ENCODE assay signal across 36 cellular contexts in genomic region chr17:76801706-76802105, GRCh38.
"Had no signal": no experiment of that assay in that cellular context is flagged by ENCODE, and none has a peak within 500 bp of the region (broad histone marks: within the 10 kb centered on the region; RNA-seq: fewer than 3 reads in every experiment).

No MANE protein-coding gene starts in this region.

- H3K27ac Mint-ChIP-seq: activated B cell treated with CpG ODN at 0.5 μM for 24 hours; activated CD4-positive, alpha-beta memory T cell treated with anti-CD3 and anti-CD28 coated beads, Interleukin-2, amount 10 ng/mL, durations not matched to agents 7 days and 5 days; activated CD4-positive, alpha-beta T cell treated with anti-CD3 and anti-CD28 coated beads for 36 hours; activated CD4-positive, alpha-beta T cell treated with anti-CD3 and anti-CD28 coated beads, Interleukin-2, amount 10 ng/mL, durations not matched to agents 7 days and 5 days; activated CD8-positive, alpha-beta memory T cell treated with anti-CD3 and anti-CD28 coated beads, Interleukin-2, amount 10 ng/mL, durations not matched to agents 7 days and 5 days; activated CD8-positive, alpha-beta T cell treated with anti-CD3 and anti-CD28 coated beads, Interleukin-2, amount 10 ng/mL, durations not matched to agents 7 days and 5 days; activated naive CD4-positive, alpha-beta T cell treated with anti-CD3 and anti-CD28 coated beads for 36 hours; activated naive CD4-positive, alpha-beta T cell treated with anti-CD3 and anti-CD28 coated beads, Interleukin-2, amount 50 U/mL, for 72 hours; activated naive CD8-positive, alpha-beta T cell treated with anti-CD3 and anti-CD28 coated beads for 36 hours; activated T-cell treated with anti-CD3 and anti-CD28 coated beads, Interleukin-2, amount 50 U/mL, for 24 hours; activated T-helper 1 cell treated with anti-CD3 and anti-CD28 coated beads, Interleukin-12 subunit alpha, Interleukin-12 subunit beta, Interleukin-2, Interleukin-4 antibody, amounts not matched to agents 30 ng/mL and 10 ng/mL and 1 ng/mL, durations not matched to agents 14 hours and 24 hours and 36 hours; activated T-helper 17 cell treated with anti-CD3 and anti-CD28 coated beads, Interleukin-2, amount 50 U/mL, for 72 hours; brain; T-helper 1 cell treated with Interleukin-12 subunit alpha and Interleukin-12 subunit beta and Interleukin-4 antibody, amounts not matched to agents 30 μg/mL and 1 μg/mL, for 36 hours; T-helper 2 cell treated with Interferon-gamma antibody and Interleukin-4, amounts not matched to agents 5 μg/mL and 100 μg/mL, for 36 hours had no signal

- H3K27me3 ChIP-seq: ascending aorta, cardiac muscle cell had no signal

- H3K4me1 ChIP-seq: ascending aorta had no signal

- H3K9me3 Mint-ChIP-seq: activated B cell treated with CpG ODN at 0.5 μM for 24 hours; activated CD4-positive, alpha-beta T cell treated with anti-CD3 and anti-CD28 coated beads, Interleukin-2, amount 10 ng/mL, durations not matched to agents 7 days and 5 days; activated naive CD4-positive, alpha-beta T cell treated with anti-CD3 and anti-CD28 coated beads for 36 hours; activated naive CD4-positive, alpha-beta T cell treated with anti-CD3 and anti-CD28 coated beads, Interleukin-2, amount 50 U/mL, for 72 hours; activated naive CD8-positive, alpha-beta T cell treated with anti-CD3 and anti-CD28 coated beads for 36 hours; activated T-cell treated with anti-CD3 and anti-CD28 coated beads, Interleukin-2, amount 50 U/mL, for 24 hours; activated T-helper 1 cell treated with anti-CD3 and anti-CD28 coated beads, Interleukin-12 subunit alpha, Interleukin-12 subunit beta, Interleukin-2, Interleukin-4 antibody, amounts not matched to agents 30 ng/mL and 10 ng/mL and 1 ng/mL, durations not matched to agents 14 hours and 24 hours and 36 hours; activated T-helper 17 cell treated with anti-CD3 and anti-CD28 coated beads, Interleukin-2, amount 50 U/mL, for 72 hours; central memory CD8-positive, alpha-beta T cell; T-helper 1 cell treated with Interleukin-12 subunit alpha and Interleukin-12 subunit beta and Interleukin-4 antibody, amounts not matched to agents 30 μg/mL and 1 μg/mL, for 36 hours; T-helper 2 cell treated with Interferon-gamma antibody and Interleukin-4, amounts not matched to agents 5 μg/mL and 100 μg/mL, for 36 hours had no signal

- H3K27me3 Mint-ChIP-seq: activated B cell treated with CpG ODN at 0.5 μM for 24 hours; activated CD4-positive, alpha-beta memory T cell treated with anti-CD3 and anti-CD28 coated beads, Interleukin-2, amount 10 ng/mL, durations not matched to agents 7 days and 5 days; activated CD4-positive, alpha-beta T cell treated with anti-CD3 and anti-CD28 coated beads for 36 hours; activated CD4-positive, alpha-beta T cell treated with anti-CD3 and anti-CD28 coated beads, Interleukin-2, amount 10 ng/mL, durations not matched to agents 7 days and 5 days; activated CD8-positive, alpha-beta memory T cell treated with anti-CD3 and anti-CD28 coated beads, Interleukin-2, amount 10 ng/mL, durations not matched to agents 7 days and 5 days; activated naive CD8-positive, alpha-beta T cell treated with anti-CD3 and anti-CD28 coated beads for 36 hours; activated T-cell treated with anti-CD3 and anti-CD28 coated beads, Interleukin-2, amount 50 U/mL, for 24 hours; activated T-helper 17 cell treated with anti-CD3 and anti-CD28 coated beads, Interleukin-2, amount 50 U/mL, for 72 hours; central memory CD8-positive, alpha-beta T cell had no signal

- H3K9me3 ChIP-seq: ascending aorta had no signal

- H3K36me3 ChIP-seq: ascending aorta, cardiac muscle cell had no signal

- H3K4me3 Mint-ChIP-seq: activated B cell treated with CpG ODN at 0.5 μM for 24 hours; activated CD4-positive, alpha-beta memory T cell treated with anti-CD3 and anti-CD28 coated beads, Interleukin-2, amount 10 ng/mL, durations not matched to agents 7 days and 5 days; activated CD4-positive, alpha-beta T cell treated with anti-CD3 and anti-CD28 coated beads for 36 hours; activated CD4-positive, alpha-beta T cell treated with anti-CD3 and anti-CD28 coated beads, Interleukin-2, amount 10 ng/mL, durations not matched to agents 7 days and 5 days; activated CD8-positive, alpha-beta memory T cell treated with anti-CD3 and anti-CD28 coated beads, Interleukin-2, amount 10 ng/mL, durations not matched to agents 7 days and 5 days; activated CD8-positive, alpha-beta T cell treated with anti-CD3 and anti-CD28 coated beads, Interleukin-2, amount 10 ng/mL, durations not matched to agents 7 days and 5 days; activated naive CD4-positive, alpha-beta T cell treated with anti-CD3 and anti-CD28 coated beads for 36 hours; activated naive CD8-positive, alpha-beta T cell treated with anti-CD3 and anti-CD28 coated beads for 36 hours; activated T-cell treated with anti-CD3 and anti-CD28 coated beads, Interleukin-2, amount 50 U/mL, for 24 hours; activated T-helper 1 cell treated with anti-CD3 and anti-CD28 coated beads, Interleukin-12 subunit alpha, Interleukin-12 subunit beta, Interleukin-2, Interleukin-4 antibody, amounts not matched to agents 30 ng/mL and 10 ng/mL and 1 ng/mL, durations not matched to agents 14 hours and 24 hours and 36 hours; activated T-helper 17 cell treated with anti-CD3 and anti-CD28 coated beads, Interleukin-2, amount 50 U/mL, for 72 hours; brain; central memory CD8-positive, alpha-beta T cell; T-helper 1 cell treated with Interleukin-12 subunit alpha and Interleukin-12 subunit beta and Interleukin-4 antibody, amounts not matched to agents 30 μg/mL and 1 μg/mL, for 36 hours; T-helper 2 cell treated with Interferon-gamma antibody and Interleukin-4, amounts not matched to agents 5 μg/mL and 100 μg/mL, for 36 hours had no signal

- ATAC-seq: activated CD4-positive, alpha-beta T cell treated with anti-CD3 and anti-CD28 coated beads for 36 hours; activated CD8-positive, alpha-beta memory T cell treated with anti-CD3 and anti-CD28 coated beads, Interleukin-2, amount 10 ng/mL, durations not matched to agents 7 days and 5 days; activated CD8-positive, alpha-beta T cell treated with anti-CD3 and anti-CD28 coated beads, Interleukin-2, amount 10 ng/mL, durations not matched to agents 7 days and 5 days; activated naive CD4-positive, alpha-beta T cell treated with anti-CD3 and anti-CD28 coated beads, Interleukin-2, amount 50 U/mL, for 72 hours; activated T-helper 17 cell treated with anti-CD3 and anti-CD28 coated beads, Interleukin-2, amount 50 U/mL, for 72 hours had no signal

- DNase-seq: activated B cell treated with CpG ODN at 0.5 μM for 24 hours; activated CD4-positive, alpha-beta memory T cell treated with anti-CD3 and anti-CD28 coated beads, Interleukin-2, amount 10 ng/mL, durations not matched to agents 7 days and 5 days; activated CD4-positive, alpha-beta T cell treated with anti-CD3 and anti-CD28 coated beads for 1 hour; activated CD4-positive, alpha-beta T cell treated with anti-CD3 and anti-CD28 coated beads for 36 hours; activated CD4-positive, alpha-beta T cell treated with anti-CD3 and anti-CD28 coated beads for 48 hours; activated CD4-positive, alpha-beta T cell treated with anti-CD3 and anti-CD28 coated beads, Interleukin-2, amount 10 ng/mL, durations not matched to agents 7 days and 5 days; activated CD4-positive, alpha-beta T cell treated with anti-CD3 and anti-CD28 coated beads, Interleukin-2, amount 50 U/mL, for 48 hours; activated CD8-positive, alpha-beta memory T cell treated with anti-CD3 and anti-CD28 coated beads for 24 hours; activated CD8-positive, alpha-beta memory T cell treated with anti-CD3 and anti-CD28 coated beads, Interleukin-2, amount 10 ng/mL, durations not matched to agents 7 days and 5 days; activated CD8-positive, alpha-beta memory T cell treated with anti-CD3 and anti-CD28 coated beads, Interleukin-2, amount 50 U/mL, for 48 hours; activated CD8-positive, alpha-beta T cell treated with anti-CD3 and anti-CD28 coated beads, Interleukin-2, amount 10 ng/mL, durations not matched to agents 7 days and 5 days; activated effector memory CD4-positive, alpha-beta T cell treated with anti-CD3 and anti-CD28 coated beads, Interleukin-2, amount 50 U/mL, for 16 hours; activated gamma-delta T cell treated with Interleukin-2 at 50 U/mL for 16 hours; activated naive CD4-positive, alpha-beta T cell; activated naive CD4-positive, alpha-beta T cell treated with anti-CD3 and anti-CD28 coated beads for 36 hours; activated naive CD4-positive, alpha-beta T cell treated with anti-CD3 and anti-CD28 coated beads, Interleukin-2, amount 50 U/mL, for 16 hours; activated naive CD8-positive, alpha-beta T cell treated with anti-CD3 and anti-CD28 coated beads for 36 hours; activated T-cell treated with anti-CD3 and anti-CD28 coated beads, Interleukin-2, amount 50 U/mL, for 24 hours; activated T-cell treated with anti-CD3 and anti-CD28 coated beads, Interleukin-2, amount 50 U/mL, for 48 hours; amygdala; anterior cingulate cortex; caudate nucleus; cerebellar nuclear complex; T-helper 1 cell; T-helper 2 cell; T-helper 9 cell had no signal

- H3K27ac ChIP-seq: ascending aorta, cardiac muscle cell, VCaP had no signal

- H3K4me3 ChIP-seq: ascending aorta, cardiac muscle cell had no signal

- H3K4me1 Mint-ChIP-seq: activated B cell treated with CpG ODN at 0.5 μM for 24 hours; activated CD4-positive, alpha-beta memory T cell treated with anti-CD3 and anti-CD28 coated beads, Interleukin-2, amount 10 ng/mL, durations not matched to agents 7 days and 5 days; activated CD4-positive, alpha-beta T cell treated with anti-CD3 and anti-CD28 coated beads for 36 hours; activated CD4-positive, alpha-beta T cell treated with anti-CD3 and anti-CD28 coated beads, Interleukin-2, amount 10 ng/mL, durations not matched to agents 7 days and 5 days; activated CD8-positive, alpha-beta memory T cell treated with anti-CD3 and anti-CD28 coated beads, Interleukin-2, amount 10 ng/mL, durations not matched to agents 7 days and 5 days; activated naive CD8-positive, alpha-beta T cell treated with anti-CD3 and anti-CD28 coated beads for 36 hours; activated T-helper 17 cell treated with anti-CD3 and anti-CD28 coated beads, Interleukin-2, amount 50 U/mL, for 72 hours; brain; central memory CD8-positive, alpha-beta T cell had no signal

- H3K36me3 Mint-ChIP-seq: activated CD8-positive, alpha-beta memory T cell treated with anti-CD3 and anti-CD28 coated beads, Interleukin-2, amount 10 ng/mL, durations not matched to agents 7 days and 5 days; activated naive CD4-positive, alpha-beta T cell treated with anti-CD3 and anti-CD28 coated beads, Interleukin-2, amount 50 U/mL, for 72 hours; activated naive CD8-positive, alpha-beta T cell treated with anti-CD3 and anti-CD28 coated beads for 36 hours; brain had no signal
